In the genomic region with DNA sequence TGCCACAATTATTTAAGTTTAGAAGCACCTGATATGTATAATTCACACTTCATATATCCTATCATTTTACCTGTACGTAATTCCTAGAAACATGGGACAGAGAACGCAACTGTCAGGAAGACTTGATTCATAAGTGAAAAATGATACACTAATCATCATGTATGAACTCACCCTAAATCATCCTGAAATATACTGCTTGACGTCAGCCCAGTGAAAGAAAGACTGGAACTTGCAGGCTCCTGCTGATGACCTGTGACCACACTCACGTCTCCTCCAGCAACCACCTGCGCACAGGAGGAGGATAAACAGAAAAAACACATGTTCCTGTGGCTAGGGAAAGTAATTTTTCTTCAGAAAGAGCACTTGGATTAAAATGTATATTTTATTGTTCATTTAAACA, we compare ENCODE assay signal across 26 cellular contexts.
"Had no signal": no experiment of that assay in that cellular context is flagged by ENCODE, and none has a peak within 500 bp of the region (broad histone marks: within the 10 kb centered on the region; RNA-seq: fewer than 3 reads in every experiment).

No MANE protein-coding gene starts in this region.

- H3K27me3 ChIP-seq: ascending aorta, dorsolateral prefrontal cortex, stomach, thyroid gland, upper lobe of right lung had no signal

- ATAC-seq: mucosa of descending colon; natural killer cell treated with Interleukin-12 subunit alpha and Interleukin-12 subunit beta and Interleukin-15 and Interleukin-18, amount 100 ng/mL, for 72 hours; right cardiac atrium; stimulated activated naive B cell treated with anti-CD40 and anti-IgM and Interleukin-4, amounts not matched to agents 10 μg/mL and 1 μg/mL and 100 μg/mL, for 72 hours; upper lobe of right lung had no signal

- H3K27ac ChIP-seq: left ventricle myocardium inferior, stomach, thyroid gland, upper lobe of right lung, VCaP had no signal

- DNase-seq: activated CD4-positive, alpha-beta memory T cell treated with anti-CD3 and anti-CD28 coated beads for 36 hours; activated CD4-positive, alpha-beta T cell treated with anti-CD3 and anti-CD28 coated beads for 48 hours; activated CD8-positive, alpha-beta memory T cell treated with anti-CD3 and anti-CD28 coated beads, Interleukin-2, amount 50 U/mL, for 4 hours; activated effector memory CD4-positive, alpha-beta T cell treated with anti-CD3 and anti-CD28 coated beads, Interleukin-2, amount 50 U/mL, for 16 hours; activated naive CD4-positive, alpha-beta T cell treated with anti-CD3 and anti-CD28 coated beads, Interleukin-2, amount 10 ng/mL, durations not matched to agents 7 days and 5 days; activated naive CD8-positive, alpha-beta T cell treated with anti-CD3 and anti-CD28 coated beads, Interleukin-2, amount 10 ng/mL, durations not matched to agents 7 days and 5 days; activated T-cell treated with anti-CD3 and anti-CD28 coated beads, Interleukin-2, amount 50 U/mL, for 1 hour; dorsolateral prefrontal cortex; effector memory CD4-positive, alpha-beta T cell; erythroblast; left ventricle myocardium inferior; mesendoderm; mucosa of descending colon; posterior cingulate gyrus; right cardiac atrium; stimulated activated CD4-positive, alpha-beta T cell treated with anti-CD3 and anti-CD28 coated beads, Interleukin-15, amount 100 ng/mL, for 24 hours; stimulated activated CD4-positive, alpha-beta T cell treated with anti-CD3 and anti-CD28 coated beads, Interleukin-2, amount 100 ng/mL, for 24 hours; stimulated activated naive B cell treated with anti-CD40 and anti-IgM and Interleukin-4, amounts not matched to agents 10 μg/mL and 1 μg/mL and 100 μg/mL, for 72 hours; stomach; thyroid gland; upper lobe of right lung had no signal

- H3K4me3 ChIP-seq: ascending aorta, coronary artery, dorsolateral prefrontal cortex, left ventricle myocardium inferior, lung, mucosa of descending colon, stomach, thyroid gland, upper lobe of right lung had no signal

- H3K4me1 ChIP-seq: upper lobe of right lung had no signal

- H3K9me3 ChIP-seq: ascending aorta, left ventricle myocardium inferior, mucosa of descending colon, stomach, thyroid gland, upper lobe of right lung had no signal
